In genomic region chr1:168086438-168086837, GRCh38 we compare ENCODE assay signal across 1 cellular context.
TF ChIP-seq lines count a peak whose summit lies in the region.

No MANE protein-coding gene starts in this region.

TF ChIP-seq in HCT116, 20 proteins besides CTCF, POLR2A, EP300 and RAD21 (continued from another document):
- TF ChIP-seq SP1 (IDR thresholded peaks at IDR 0.05; ENCODE audit: low read depth) = no peak
